In the genomic region with DNA sequence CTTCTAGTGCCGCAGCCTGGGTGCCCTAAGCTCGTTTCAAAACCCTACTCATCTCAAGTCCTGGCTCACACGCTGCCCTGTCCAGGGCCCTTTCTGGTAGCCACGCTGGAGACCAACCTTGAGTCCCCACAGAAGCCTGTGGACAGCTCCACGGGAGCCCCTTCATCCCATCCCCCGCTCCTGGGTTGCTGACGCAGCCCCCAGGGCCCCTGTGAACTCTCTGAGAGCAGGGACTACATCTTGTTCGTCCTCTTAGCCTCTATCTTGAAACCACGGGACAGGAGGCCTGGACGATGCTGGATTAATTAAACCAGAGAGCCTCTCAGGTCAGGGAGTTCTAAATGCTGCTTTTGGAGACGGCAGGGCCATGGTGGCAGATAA, we compare ENCODE assay signal across 9 cellular contexts. TPM values are rescaled to one million over a fixed set of nuclear protein-coding genes. Genes with fewer than 3 reads are reported as not detected.
DNase-seq lines count a peak whose midpoint lies in the region; ATAC-seq and TF ChIP-seq lines count a peak whose summit lies in the region.
"Had no signal": no experiment of that assay in that cellular context is flagged by ENCODE, and none has a peak within 500 bp of the region (broad histone marks: within the 10 kb centered on the region; RNA-seq: fewer than 3 reads in every experiment).

No MANE protein-coding gene starts in this region.

- POLR2A ChIA-PET in PC-3 (lab: Charles Lee; ENCODE audit: unreplicated experiment) = no interaction called here
- POLR2A ChIA-PET in activated CD4-positive, alpha-beta memory T cell treated with anti-CD3 and anti-CD28 coated beads for 36 hours (lab: Charles Lee) = no interaction called here

- no peak overlapping the region for H3K4me3 Mint-ChIP-seq in activated CD4-positive, alpha-beta memory T cell treated with anti-CD3 and anti-CD28 coated beads for 36 hours

- DNase-seq in PC-3 (no peak), lower lobe of right lung (no peak), suprapubic skin (ENCODE audit: low spot score in 2 of 2) (no peak), left lobe of liver (ENCODE audit: low spot score) (no peak), NCI-H69 (lab: John Stamatoyannopoulos, UW) (no peak)
- no peak for DNase-seq in activated CD4-positive, alpha-beta memory T cell treated with anti-CD3 and anti-CD28 coated beads for 36 hours
- DNase-seq: Kasumi-1 had no signal

- H3K9me3 Mint-ChIP-seq in activated CD4-positive, alpha-beta memory T cell treated with anti-CD3 and anti-CD28 coated beads for 36 hours = no peaks in the 10 kb centered on the region

- H3K4me2 ChIP-seq in PC-3 (ENCODE audit: low read length) = peak overlapping the region; percentile 40

- BruUV-seq in PC-3 (replicated peaks; lab: Mats Ljungman, UMichigan) = no TSS peak

- H3K36me3 Mint-ChIP-seq in activated CD4-positive, alpha-beta memory T cell treated with anti-CD3 and anti-CD28 coated beads for 36 hours = peaks cover 18% of the 10 kb centered on the region

- no peaks in the 10 kb centered on the region for H3K9me2 ChIP-seq in PC-3 (replicated peaks; ENCODE audit: low read length)

- peak overlapping the region; percentile 3 for H3K9ac ChIP-seq in PC-3 (ENCODE audit: low read length)

- H3K4me3 ChIP-seq in PC-3 (ENCODE audit: low read length) = no peak overlapping the region
- H3K4me3 ChIP-seq in lower lobe of right lung = no peak overlapping the region
- peak overlapping the region; percentile 34 for H3K4me3 ChIP-seq in suprapubic skin

- peaks cover 89% of the 10 kb centered on the region for H3K79me2 ChIP-seq in PC-3 (ENCODE audit: low read length)

- no peak overlapping the region for H3K27ac Mint-ChIP-seq in activated CD4-positive, alpha-beta memory T cell treated with anti-CD3 and anti-CD28 coated beads for 36 hours

- no peaks in the 10 kb centered on the region for H3K27me3 ChIP-seq in PC-3 (ENCODE audit: low read length)
- H3K27me3 ChIP-seq in lower lobe of right lung (ENCODE audit: low read depth) = no peaks in the 10 kb centered on the region
- H3K27me3 ChIP-seq in suprapubic skin = no peaks in the 10 kb centered on the region

- no peak for TF ChIP-seq EP300 in suprapubic skin (IDR thresholded peaks at IDR 0.05)

- H3K4me1 ChIP-seq in PC-3 (ENCODE audit: insufficient read depth, low read length) (peaks cover 59% of the 10 kb centered on the region), lower lobe of right lung (peaks cover 100% of the 10 kb centered on the region), suprapubic skin (peaks cover 94% of the 10 kb centered on the region)

- no peak for TF ChIP-seq CTCF in PC-3 (conservative IDR thresholded peaks at IDR 0.05; ENCODE audit: low read depth, low read length)
- no peak for TF ChIP-seq CTCF in lower lobe of right lung (IDR thresholded peaks at IDR 0.05)
- no peak for TF ChIP-seq CTCF in suprapubic skin (IDR thresholded peaks at IDR 0.05)

- peaks cover 6% of the 10 kb centered on the region for H3F3A ChIP-seq in PC-3 (ENCODE audit: low read length, unreplicated experiment)

- H3K27me3 Mint-ChIP-seq in activated CD4-positive, alpha-beta memory T cell treated with anti-CD3 and anti-CD28 coated beads for 36 hours = no peaks in the 10 kb centered on the region

- CTCF ChIA-PET in PC-3 (lab: Charles Lee) = interaction anchor here (0.6 to 1.3 kb wide), 3 partner anchors 35 to 146 kb away, joined by 3 to 5 read pairs (median 5); no protein-coding TSS in a partner anchor
- CTCF ChIA-PET in activated CD4-positive, alpha-beta memory T cell treated with anti-CD3 and anti-CD28 coated beads for 36 hours (lab: Charles Lee) = interaction anchor here (0.8 to 1.1 kb wide), 2 partner anchors 27 to 54 kb away, joined by 3 to 4 read pairs; no protein-coding TSS in a partner anchor

- H2AFZ ChIP-seq in PC-3 (ENCODE audit: low read length) = no peak overlapping the region

- intact Hi-C loops in PC-3 (cut with micrococcal nuclease) (loop anchor here (5.0 kb wide), 2 partner anchors 35 to 55 kb away; no protein-coding TSS in a partner anchor), lower lobe of right lung (cut with DNase I) (loop anchor here (5.0 kb wide), 1 partner anchor 35 kb away; no protein-coding TSS in a partner anchor)
- intact Hi-C loops in activated CD4-positive, alpha-beta memory T cell treated with anti-CD3 and anti-CD28 coated beads for 36 hours (cut with micrococcal nuclease) = no loop called here

- H3K27ac ChIP-seq in PC-3 (ENCODE audit: low read length) = peak overlapping the region; percentile 79
- H3K27ac ChIP-seq in cingulate gyrus (ENCODE audit: low read depth, low read length) = peak overlapping the region; percentile 60
- H3K27ac ChIP-seq in lower lobe of right lung = peak overlapping the region; percentile 89
- peak overlapping the region; percentile 90 for H3K27ac ChIP-seq in suprapubic skin

- peaks cover 29% of the 10 kb centered on the region for H3K4me1 Mint-ChIP-seq in activated CD4-positive, alpha-beta memory T cell treated with anti-CD3 and anti-CD28 coated beads for 36 hours (ENCODE audit: low read depth)

- ATAC-seq in PC-3 = no peak
- no peak for ATAC-seq in lower lobe of right lung
- no peak for ATAC-seq in left lobe of liver
- ATAC-seq in HG03469 (IDR thresholded peaks at IDR 0.05; ENCODE audit: unreplicated experiment) = no peak

- WGBS in suprapubic skin = 61% methylated on average over 11 of the region's 11 CpGs

- H4K20me1 ChIP-seq in PC-3 (ENCODE audit: low read length) = no peaks in the 10 kb centered on the region; the same call in 1 of the 2 replicates

- no peak for TF ChIP-seq POLR2A in suprapubic skin (IDR thresholded peaks at IDR 0.05)

- H3K9me3 ChIP-seq in PC-3 (ENCODE audit: low read length) (no peaks in the 10 kb centered on the region), lower lobe of right lung (no peaks in the 10 kb centered on the region), suprapubic skin (no peaks in the 10 kb centered on the region)

- H3K36me3 ChIP-seq in PC-3 (ENCODE audit: low read depth, low read length) (no peaks in the 10 kb centered on the region; the same call in 1 of the 2 replicates), lower lobe of right lung (peaks cover 35% of the 10 kb centered on the region), suprapubic skin (peaks cover 18% of the 10 kb centered on the region)

RNA-seq across cellular contexts. Expression of a gene that starts 7.4 kb away (rescaled TPM):
- total RNA-seq in PC-3 (2014; rRNA removed) (29.0 and 36.5 TPM in 2 replicates), lower lobe of right lung (61.9 TPM), suprapubic skin (10 to 100 TPM; 16.0 to 29.0 (median 22.7) TPM), left lobe of liver (21.8 TPM)
- 10 to 100 TPM; 35.7 to 37.9 TPM for total RNA-seq in activated CD4-positive, alpha-beta memory T cell treated with anti-CD3 and anti-CD28 coated beads for 36 hours
